In genomic region chr1:119676571-119677206, GRCh38 we compare ENCODE assay signal across 10 cellular contexts. TPM values are rescaled to one million over a fixed set of nuclear protein-coding genes. Genes with fewer than 3 reads are reported as not detected.
DNase-seq lines count a peak whose midpoint lies in the region; ATAC-seq, FAIRE-seq and TF ChIP-seq lines count a peak whose summit lies in the region.
"Had no signal": no experiment of that assay in that cellular context is flagged by ENCODE, and none has a peak within 500 bp of the region (broad histone marks: within the 10 kb centered on the region; RNA-seq: fewer than 3 reads in every experiment).

No MANE protein-coding gene starts in this region.

- no peaks in the 10 kb centered on the region for H4K20me1 ChIP-seq in MM.1S (ENCODE audit: insufficient read depth, low read length)
- no peaks in the 10 kb centered on the region for H4K20me1 ChIP-seq in osteoblast (ENCODE audit: insufficient read depth, low read length)

- H3K9me2 ChIP-seq in MM.1S (replicated peaks; ENCODE audit: insufficient read depth, low read length), result no peaks in the 10 kb centered on the region

- H3K27ac ChIP-seq in C4-2B (peak overlapping the region; percentile 52), MM.1S (ENCODE audit: low read length) (no peak overlapping the region; the same call in 1 of the 2 replicates), foreskin keratinocyte (no peak overlapping the region), osteoblast (ENCODE audit: low read depth, low read length) (no peak overlapping the region)
- H3K27ac ChIP-seq: neutrophil had no signal

- H3K4me2 ChIP-seq in MM.1S (ENCODE audit: low read depth, low read length) (peak overlapping the region; percentile 59; the same call in 1 of the 2 replicates), osteoblast (ENCODE audit: insufficient read depth, low read length) (no peak overlapping the region)

- ATAC-seq in foreskin keratinocyte, result no peak
- no peak for ATAC-seq in GM19351 (IDR thresholded peaks at IDR 0.05; ENCODE audit: unreplicated experiment)
- ATAC-seq in GM19328 (IDR thresholded peaks at IDR 0.05; ENCODE audit: unreplicated experiment), result no peak

- H3K27me3 ChIP-seq in MM.1S (replicated peaks; ENCODE audit: insufficient read depth, low read length), result no peaks in the 10 kb centered on the region
- no peaks in the 10 kb centered on the region for H3K27me3 ChIP-seq in foreskin keratinocyte
- peaks cover 8% of the 10 kb centered on the region for H3K27me3 ChIP-seq in osteoblast (ENCODE audit: insufficient read depth, low read length)
- H3K27me3 ChIP-seq: neutrophil had no signal

- H3K9me3 ChIP-seq in MM.1S (replicated peaks; ENCODE audit: insufficient read depth, low read length), result no peaks in the 10 kb centered on the region
- H3K9me3 ChIP-seq in osteoblast (ENCODE audit: low read depth, low read length), result no peaks in the 10 kb centered on the region
- H3K9me3 ChIP-seq: neutrophil had no signal

- H3K4me1 ChIP-seq in MM.1S (ENCODE audit: low read length) (peaks cover 20% of the 10 kb centered on the region), foreskin keratinocyte (peaks cover 28% of the 10 kb centered on the region), osteoblast (ENCODE audit: insufficient read depth, low read length) (peaks cover 39% of the 10 kb centered on the region)

- no peak overlapping the region for H3K9ac ChIP-seq in MM.1S (ENCODE audit: low read length)

- H3K36me3 ChIP-seq in MM.1S (replicated peaks; ENCODE audit: insufficient read depth, low read length) (no peaks in the 10 kb centered on the region), osteoblast (ENCODE audit: insufficient read depth, low read length) (no peaks in the 10 kb centered on the region)
- H3K36me3 ChIP-seq: neutrophil had no signal

- no peak for DNase-seq in MM.1S
- no peak for DNase-seq in foreskin keratinocyte
- DNase-seq in osteoblast (ENCODE audit: insufficient read length, low spot score, missing footprints), result no peak
- DNase-seq in frontal cortex (ENCODE audit: low spot score in 2 of 2), result no peak
- DNase-seq in SHP77 treated with DMSO at 0.1 percent for 48 hours (lab: John Stamatoyannopoulos, UW), result no peak
- DNase-seq: Karpas-422 had no signal

- no peak for FAIRE-seq in frontal cortex (lab: Jason Lieb, UNC)

- TF ChIP-seq CTCF in C4-2B (conservative IDR thresholded peaks at IDR 0.05), result no peak
- no peak for TF ChIP-seq CTCF in MM.1S (IDR thresholded peaks at IDR 0.05; ENCODE audit: low read length)
- peak; percentile 24 for TF ChIP-seq CTCF in foreskin keratinocyte (conservative IDR thresholded peaks at IDR 0.05)
- TF ChIP-seq CTCF in osteoblast (IDR thresholded peaks at IDR 0.05; ENCODE audit: extremely low read depth, low read depth, low read length), result peak; percentile 28

- no peak overlapping the region for H3K4me3 ChIP-seq in MM.1S (ENCODE audit: low read length)
- H3K4me3 ChIP-seq in osteoblast (ENCODE audit: insufficient read depth, low read length), result no peak overlapping the region

- H3K79me2 ChIP-seq in MM.1S (ENCODE audit: low read length) (no peaks in the 10 kb centered on the region), osteoblast (ENCODE audit: insufficient read depth, low read length) (no peaks in the 10 kb centered on the region)

- H2AFZ ChIP-seq in MM.1S (ENCODE audit: low read length) (no peak overlapping the region), osteoblast (ENCODE audit: low read length) (no peak overlapping the region)

- H3F3A ChIP-seq in MM.1S (ENCODE audit: insufficient read depth, low read length), result no peaks in the 10 kb centered on the region

RNA-seq across cellular contexts. Expression of gene ZNF697, which starts 28.6 kb away (rescaled TPM):
- total RNA-seq in foreskin keratinocyte, result 6.7 and 7.7 TPM in 2 replicates
- polyA plus RNA-seq in foreskin keratinocyte, result 2.1 TPM in 2 replicates
- total RNA-seq in osteoblast, result 6.5 and 8.8 TPM in 2 replicates
- total RNA-seq in frontal cortex, result 31.4 TPM

RNA-seq across cellular contexts. Expression of gene PHGDH, which starts 35.0 kb away (rescaled TPM):
- total RNA-seq in foreskin keratinocyte (104 and 195 TPM in 2 replicates), osteoblast (184 and 189 TPM in 2 replicates), frontal cortex (13.0 TPM)
- 121 and 247 TPM in 2 replicates for polyA plus RNA-seq in foreskin keratinocyte

Comparison
In these comparisons a context has a peak if more than half of its experiments do, and no peak if none do; other contexts are left out.
1. CTCF ChIP-seq: peak in foreskin keratinocyte (single experiment) and osteoblast (single experiment); none in C4-2B (single experiment) and MM.1S (single experiment).